6 cellular contexts compared by ENCODE assay signal in the genomic region with DNA sequence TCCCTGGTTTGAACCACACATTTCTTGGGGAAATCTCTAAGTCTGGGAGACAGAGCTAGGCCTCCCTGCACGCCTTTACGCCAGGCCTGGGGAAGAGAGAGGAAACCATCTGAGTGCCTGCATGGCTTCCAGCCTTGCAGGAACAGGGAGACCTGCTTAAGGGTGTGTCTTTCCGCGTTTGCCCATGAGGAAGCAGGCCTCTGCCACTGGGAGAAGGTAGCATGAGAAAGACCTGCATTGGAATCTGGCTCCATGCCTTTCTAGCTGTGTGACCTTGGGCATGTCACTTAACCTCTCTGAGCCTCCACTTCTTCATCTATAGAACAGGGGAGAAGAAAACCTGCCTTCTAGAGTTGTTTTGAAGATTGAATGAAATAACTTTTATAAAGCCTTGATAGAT. TPM values are rescaled to one million over a fixed set of nuclear protein-coding genes. Genes with fewer than 3 reads are reported as not detected.
DNase-seq lines count a peak whose midpoint lies in the region; ATAC-seq, FAIRE-seq and TF ChIP-seq lines count a peak whose summit lies in the region.
"Not testable (repeated sequence)": the region's sequence is repeated elsewhere in the genome, so short reads cannot be mapped to it uniquely, and the experiment has no call there.

No MANE protein-coding gene starts in this region.

- not testable (repeated sequence) for TF ChIP-seq EP300 in K562 (IDR thresholded peaks at IDR 0.05; ENCODE audit: low read length)

- not testable (repeated sequence) for H3K36me3 ChIP-seq in K562 (ENCODE audit: control insufficient read depth, insufficient read depth, low read length); endothelial cell of umbilical vein (ENCODE audit: control insufficient read depth in 2 of 2, extremely low read depth in 1 of 2, insufficient read depth in 2 of 2, low read length in 2 of 2); mucosa of descending colon (ENCODE audit: low read depth); testis (ENCODE audit: low read depth, missing control alignments)

- intact Hi-C loops in K562 (cut with micrococcal nuclease); dendritic cell treated with granulocyte-macrophage colony-stimulating factor and Interleukin-4, amounts not matched to agents 40 ng/mL and 50 ng/mL, for 4 days (cut with micrococcal nuclease); endothelial cell of umbilical vein (cut with micrococcal nuclease); mucosa of descending colon (cut with DNase I, micrococcal nuclease); testis (cut with DNase I; ENCODE audit: low total_unique reads): not testable (repeated sequence)

- not testable (repeated sequence) for H3K4me2 ChIP-seq in K562 (ENCODE audit: insufficient read depth, low read length); endothelial cell of umbilical vein (ENCODE audit: insufficient read depth, low read length)

- H3K27me3 ChIP-seq in K562 (ENCODE audit: control insufficient read depth in 2 of 2, insufficient read depth in 2 of 2, low read length in 2 of 2); endothelial cell of umbilical vein (ENCODE audit: control insufficient read depth in 2 of 2, insufficient read depth in 2 of 2, low read length in 2 of 2); testis: not testable (repeated sequence)

- in situ Hi-C loops in K562 (cut with MboI): not testable (repeated sequence)

- not testable (repeated sequence) for DNase-seq in K562 (ENCODE audit: extremely low read depth in 1 of 4, low spot score in 3 of 4); endothelial cell of umbilical vein (ENCODE audit: low read depth, low spot score); mucosa of descending colon; testis
- peak; percentile 34 for DNase-seq in left lobe of liver (ENCODE audit: low spot score)

- H3K9ac ChIP-seq in K562 (ENCODE audit: insufficient read depth in 1 of 2, low read depth in 2 of 2, low read length in 2 of 2); endothelial cell of umbilical vein (replicated peaks; ENCODE audit: extremely low read depth, insufficient read depth, low read length): not testable (repeated sequence)

- H3K9me1 ChIP-seq in K562 (ENCODE audit: control insufficient read depth, insufficient read depth, low read length); endothelial cell of umbilical vein (replicated peaks; ENCODE audit: control insufficient read depth, extremely low read depth, insufficient read depth, low read length): not testable (repeated sequence)

- H3K27ac ChIP-seq in K562 (ENCODE audit: extremely low read depth, low read depth, low read length); endothelial cell of umbilical vein (ENCODE audit: insufficient read depth, low read depth, low read length): not testable (repeated sequence)
- H3K27ac ChIP-seq in testis: peak overlapping the region; percentile 63 to 78

- dilution Hi-C loops in endothelial cell of umbilical vein (cut with MboI; ENCODE audit: extremely low pct_ligation_motif_present, low sequenced_read_pairs): not testable (repeated sequence)

- peaks cover 11% of the 10 kb centered on the region for H3K36me3 Mint-ChIP-seq in dendritic cell treated with granulocyte-macrophage colony-stimulating factor and Interleukin-4, amounts not matched to agents 40 ng/mL and 50 ng/mL, for 4 days (ENCODE audit: low read depth)

- WGBS in K562 (ENCODE audit: insufficient coverage, low coverage, missing lambda C conversion rate): 81% methylated on average over 4 of the region's 4 CpGs
- 80 to 88% methylated on average over 2 to 4 of the region's 4 CpGs for WGBS in testis, 2 donors

- BruUV-seq in K562 (replicated peaks; lab: Mats Ljungman, UMichigan); endothelial cell of umbilical vein (replicated peaks; lab: Mats Ljungman, UMichigan): not testable (repeated sequence)

- not testable (repeated sequence) for TF ChIP-seq CTCF in K562 (IDR thresholded peaks at IDR 0.05 in 2 of 3, conservative IDR thresholded peaks at IDR 0.05 in 1 of 3; ENCODE audit: insufficient read depth in 2 of 3, low read depth in 1 of 3, low read length in 3 of 3); endothelial cell of umbilical vein (IDR thresholded peaks at IDR 0.05; ENCODE audit: extremely low read depth in 1 of 2, insufficient read depth in 1 of 2, low read depth in 1 of 2, low read length in 2 of 2); mucosa of descending colon (IDR thresholded peaks at IDR 0.05); testis (IDR thresholded peaks at IDR 0.05)

- TF ChIP-seq POLR2A in K562 (conservative IDR thresholded peaks at IDR 0.05); endothelial cell of umbilical vein (IDR thresholded peaks at IDR 0.05; ENCODE audit: low read depth, low read length); testis (IDR thresholded peaks at IDR 0.05): not testable (repeated sequence)

- H3K4me1 ChIP-seq in K562 (replicated peaks in 1 of 2; ENCODE audit: control insufficient read depth in 2 of 2, insufficient read depth in 2 of 2, low read length in 2 of 2); endothelial cell of umbilical vein (ENCODE audit: control insufficient read depth, extremely low read depth, insufficient read depth, low read length); mucosa of descending colon (ENCODE audit: low read depth): not testable (repeated sequence)
- H3K4me1 ChIP-seq in testis: peaks cover 20% of the 10 kb centered on the region

- H3K9me3 Mint-ChIP-seq in dendritic cell treated with granulocyte-macrophage colony-stimulating factor and Interleukin-4, amounts not matched to agents 40 ng/mL and 50 ng/mL, for 4 days: peaks cover 13% of the 10 kb centered on the region

- H3K4me3 Mint-ChIP-seq in dendritic cell treated with granulocyte-macrophage colony-stimulating factor and Interleukin-4, amounts not matched to agents 40 ng/mL and 50 ng/mL, for 4 days: not testable (repeated sequence)

- peak overlapping the region; percentile 88; the same call in 1 of the 2 replicates for H2AFZ ChIP-seq in K562 (ENCODE audit: low read depth, low read length)
- peak overlapping the region; percentile 57 for H2AFZ ChIP-seq in endothelial cell of umbilical vein (ENCODE audit: low read depth, low read length)

- TF ChIP-seq RAD21 in K562 (CRISPR knock-in tag; conservative IDR thresholded peaks at IDR 0.05 in 1 of 2, IDR thresholded peaks at IDR 0.05 in 1 of 2): not testable (repeated sequence)

- H3K4me1 Mint-ChIP-seq in dendritic cell treated with granulocyte-macrophage colony-stimulating factor and Interleukin-4, amounts not matched to agents 40 ng/mL and 50 ng/mL, for 4 days (ENCODE audit: low read depth): peaks cover 45% of the 10 kb centered on the region

- not testable (repeated sequence) for H4K20me1 ChIP-seq in K562 (replicated peaks; ENCODE audit: control insufficient read depth, insufficient read depth, low read length); endothelial cell of umbilical vein (replicated peaks; ENCODE audit: control insufficient read depth, extremely low read depth, insufficient read depth, low read length)

- CTCF ChIA-PET in K562 (lab: Yijun Ruan, JAX; ENCODE audit: low intra/inter-chr PET ratio); endothelial cell of umbilical vein (lab: Charles Lee): not testable (repeated sequence)

- peak overlapping the region; percentile 92 for H3K27ac Mint-ChIP-seq in dendritic cell treated with granulocyte-macrophage colony-stimulating factor and Interleukin-4, amounts not matched to agents 40 ng/mL and 50 ng/mL, for 4 days

- H3K9me3 ChIP-seq in K562 (replicated peaks; ENCODE audit: control insufficient read depth, insufficient read depth, low read depth, low read length); endothelial cell of umbilical vein (replicated peaks; ENCODE audit: control insufficient read depth, insufficient read depth, low read length); mucosa of descending colon; testis: not testable (repeated sequence)

- not testable (repeated sequence) for ATAC-seq in K562, left lobe of liver
- peak; percentile 56 for ATAC-seq in mucosa of descending colon

- FAIRE-seq in K562 (lab: Jason Lieb, UNC); endothelial cell of umbilical vein (lab: Jason Lieb, UNC): not testable (repeated sequence)

- POLR2A ChIA-PET in K562 (lab: Yijun Ruan, JAX): interaction anchor here (1.1 kb wide), 1 partner anchor 19 kb away, joined by 3 read pairs; a partner anchor contains a TSS
- POLR2A ChIA-PET in endothelial cell of umbilical vein (lab: Charles Lee): not testable (repeated sequence)

- not testable (repeated sequence) for H3K79me2 ChIP-seq in K562 (ENCODE audit: control insufficient read depth, insufficient read depth, low read length); endothelial cell of umbilical vein (ENCODE audit: control insufficient read depth, insufficient read depth, low read length)

- H3K4me3 ChIP-seq in K562; endothelial cell of umbilical vein (replicated peaks in 1 of 3; ENCODE audit: insufficient read depth in 1 of 3, low read depth in 1 of 3, low read length in 3 of 3); mucosa of descending colon; testis: not testable (repeated sequence)

- not testable (repeated sequence) for H3K27me3 Mint-ChIP-seq in dendritic cell treated with granulocyte-macrophage colony-stimulating factor and Interleukin-4, amounts not matched to agents 40 ng/mL and 50 ng/mL, for 4 days

RNA-seq across cellular contexts. Expression of a gene that starts 19.4 kb away (rescaled TPM):
- total RNA-seq in K562 (2011; cell fraction: chromatin; rRNA removed; ENCODE audit: low replicate concordance): 10.1 and 23.4 TPM in 2 replicates
- total RNA-seq in K562 (2011; cell fraction: nucleolus; rRNA removed): 5.8 and 8.3 TPM in 2 replicates
- 12.3 and 13.7 TPM in 2 replicates for total RNA-seq in K562 (2011; cell fraction: nucleoplasm; rRNA removed)
- 45.4 and 58.4 TPM in 2 replicates for total RNA-seq in K562 (2014; rRNA removed)
- total RNA-seq in K562 (2014; rRNA removed; fragmentation: Illumina TruSeq; extraction: Trizol): 139 and 156 TPM in 2 replicates
- 127 and 144 TPM in 2 replicates for total RNA-seq in K562 (2015; rRNA removed; fragmentation: Illumina TruSeq; extraction: Trizol)
- total RNA-seq in K562 (2021): 55.5 and 55.6 TPM in 2 replicates
- polyA plus RNA-seq in K562 (2011; rRNA removed): 50.8 and 109 TPM in 2 replicates
- polyA plus RNA-seq in K562 (2011; cell fraction: cytosol; rRNA removed): 23.2 and 32.3 TPM in 2 replicates
- 14.6 and 16.6 TPM in 2 replicates for polyA plus RNA-seq in K562 (2011; cell fraction: nucleus; rRNA removed)
- polyA plus RNA-seq in K562 (2012): 93.9 and 153 TPM in 2 replicates
- 110 and 111 TPM in 2 replicates for polyA plus RNA-seq in K562 (2014; fragmentation: Illumina TruSeq; extraction: Trizol)
- 100 to 1,000 TPM; 193 to 250 TPM for polyA plus RNA-seq in K562 (2014; fragmentation: Nextera tagmentation; extraction: Ambion mirVana)
- polyA plus RNA-seq in K562 (2014; rRNA removed): 112 and 134 TPM in 2 replicates
- polyA minus RNA-seq in K562 (2011; rRNA and poly(A)+ RNA removed): 24.1 and 29.9 TPM in 2 replicates
- 4.5 and 14.2 TPM in 2 replicates for polyA minus RNA-seq in K562 (2011; cell fraction: cytosol; rRNA and poly(A)+ RNA removed)
- 4.4 and 5.3 TPM in 2 replicates for polyA minus RNA-seq in K562 (2011; cell fraction: nucleus; rRNA and poly(A)+ RNA removed)
- 33.4 and 36.1 TPM in 2 replicates for total RNA-seq in endothelial cell of umbilical vein
- polyA plus RNA-seq in endothelial cell of umbilical vein: 18.6 and 27.1 TPM in 2 replicates
- polyA plus RNA-seq in endothelial cell of umbilical vein (2011; cell fraction: cytosol; rRNA removed): 46.9 and 52.2 TPM in 2 replicates
- 15.2 and 21.0 TPM in 2 replicates for polyA plus RNA-seq in endothelial cell of umbilical vein (2011; cell fraction: nucleus; rRNA removed)
- polyA plus RNA-seq in endothelial cell of umbilical vein (2012): 51.8 and 101 TPM in 2 replicates
- 5.1 and 5.5 TPM in 2 replicates for polyA minus RNA-seq in endothelial cell of umbilical vein
- 7.1 TPM for polyA minus RNA-seq in endothelial cell of umbilical vein (2011; cell fraction: cytosol; rRNA and poly(A)+ RNA removed)
- 5.0 and 7.3 TPM in 2 replicates for polyA minus RNA-seq in endothelial cell of umbilical vein (2011; cell fraction: nucleus; rRNA and poly(A)+ RNA removed)
- 8.6 TPM for total RNA-seq in left lobe of liver
- 10 to 100 TPM; 22.3 to 33.5 (median 23.9) TPM for total RNA-seq in mucosa of descending colon
- total RNA-seq in testis: 10 to 100 TPM; 29.0 to 34.5 TPM
- 72.2 TPM for polyA plus RNA-seq in testis (ENCODE audit: insufficient read depth, low read depth, low replicate concordance)
